ENCODE assay signal across 8 cellular contexts in the genomic region with DNA sequence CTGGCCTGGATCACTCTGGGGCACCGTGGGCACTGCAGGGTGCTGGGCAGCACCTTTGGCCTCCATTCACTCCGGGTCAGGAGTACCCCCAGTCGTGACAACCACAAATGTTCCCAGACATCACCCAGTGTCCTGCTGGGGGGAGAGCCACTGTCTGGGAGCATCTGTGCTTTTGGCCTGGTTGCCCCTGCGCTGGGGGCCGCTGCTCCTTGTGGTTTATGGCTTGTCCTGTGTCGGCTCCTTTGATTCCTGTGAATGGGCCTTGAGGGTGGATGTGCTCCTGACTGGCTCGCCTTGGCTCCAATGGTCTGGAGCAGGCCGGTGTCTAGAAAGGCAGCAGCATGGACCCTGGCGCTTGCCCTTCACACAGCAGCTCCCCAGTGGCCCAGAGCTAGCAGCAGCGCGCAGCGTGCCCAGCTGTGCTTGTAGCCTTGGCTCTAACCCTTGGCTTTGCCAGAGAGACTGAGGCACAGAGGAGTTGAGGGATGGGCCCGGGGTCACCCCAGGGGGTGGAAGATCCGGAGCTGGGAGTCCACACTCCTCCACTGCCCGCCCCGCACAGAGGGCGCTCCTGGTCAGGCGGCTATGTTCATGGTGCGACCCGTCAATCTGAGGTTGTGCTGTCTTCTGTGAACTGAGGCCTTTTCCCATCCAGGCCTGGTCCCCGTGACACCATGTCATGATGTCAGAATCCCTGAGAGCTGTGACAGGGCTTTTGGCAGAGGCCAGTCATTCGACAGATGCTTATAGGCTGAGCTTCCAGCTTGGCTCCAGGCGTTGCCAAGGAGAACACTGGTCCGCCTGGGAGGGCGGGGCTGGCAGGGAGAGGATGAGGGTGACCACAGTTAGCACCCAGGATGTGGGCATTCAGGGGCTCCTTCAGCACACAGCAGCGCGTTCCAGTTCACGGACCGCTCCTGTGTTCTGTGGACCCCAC. TPM values are rescaled to one million over a fixed set of nuclear protein-coding genes. Genes with fewer than 3 reads are reported as not detected.
A peak's percentile ranks its signal among the peaks of the same experiment; 100 is the strongest.
DNase-seq lines count a peak whose midpoint lies in the region; ATAC-seq and TF ChIP-seq lines count a peak whose summit lies in the region.

No MANE protein-coding gene starts in this region.

- 74 to 77% methylated on average over 28 to 29 of the region's 29 CpGs for WGBS in lung, 2 donors

- no peaks in the 10 kb centered on the region for H3K9me3 Mint-ChIP-seq in central memory CD8-positive, alpha-beta T cell

- no peaks in the 10 kb centered on the region for H3K27me3 Mint-ChIP-seq in central memory CD8-positive, alpha-beta T cell

- no peak for TF ChIP-seq POLR2A in uterus (IDR thresholded peaks at IDR 0.05)

- no peak overlapping the region for H3K4me3 ChIP-seq in lung
- H3K4me3 ChIP-seq in uterus, result no peak overlapping the region

- DNase-seq in activated gamma-delta T cell treated with Interleukin-2 at 50 U/mL for 16 hours (peak; percentile 43), activated gamma-delta T cell (lab: John Stamatoyannopoulos, UW) (no peak), lung (ENCODE audit: low spot score) (peak; percentile 42), uterus (no peak), NCI-H1092 treated with DMSO at 0.1 percent for 48 hours (lab: John Stamatoyannopoulos, UW) (no peak), NCI-H748 (lab: John Stamatoyannopoulos, UW; ENCODE audit: unreplicated experiment) (no peak)
- DNase-seq in central memory CD8-positive, alpha-beta T cell (ENCODE audit: low spot score in 2 of 2), result peak; percentile 29 to 37

- H3K36me3 ChIP-seq in lung (ENCODE audit: control insufficient read depth in 2 of 2, insufficient read depth in 2 of 2, low read length in 2 of 2) (peaks cover 0 to 16% of the 10 kb centered on the region in 2 donors), uterus (no peaks in the 10 kb centered on the region)

- peak overlapping the region; percentile 96 for H3K27ac Mint-ChIP-seq in central memory CD8-positive, alpha-beta T cell (ENCODE audit: low read depth)

- H3K27ac ChIP-seq in lung (ENCODE audit: low read depth in 1 of 2, low read length in 1 of 2) (peak overlapping the region; percentile 75 to 93), uterus (peak overlapping the region; percentile 6 to 25)

- H3K4me1 ChIP-seq in lung (ENCODE audit: control insufficient read depth in 2 of 2, insufficient read depth in 2 of 2, low read length in 2 of 2) (peaks cover 22 to 47% of the 10 kb centered on the region in 2 donors), uterus (peaks cover 9 to 54% of the 10 kb centered on the region in 2 donors)

- TF ChIP-seq CTCF in lung (IDR thresholded peaks at IDR 0.05; ENCODE audit: control extremely low read depth, extremely low read depth) (no peak), uterus (IDR thresholded peaks at IDR 0.05) (no peak)

- intact Hi-C loops in uterus (cut with DNase I; ENCODE audit: low total_unique reads), result no loop called here

- no peaks in the 10 kb centered on the region for H3K27me3 ChIP-seq in lung (ENCODE audit: control insufficient read depth, insufficient read depth)
- no peaks in the 10 kb centered on the region for H3K27me3 ChIP-seq in uterus

- H3K9me3 ChIP-seq in lung (ENCODE audit: control insufficient read depth in 2 of 2, insufficient read depth in 1 of 2, low read length in 1 of 2) (no peaks in the 10 kb centered on the region), uterus (no peaks in the 10 kb centered on the region)

- ATAC-seq in central memory CD8-positive, alpha-beta T cell (replicated peaks; ENCODE audit: extremely low read depth, poor library complexity, severe bottlenecking), result no peak
- no peak for ATAC-seq in lung (ENCODE audit: insufficient read depth, low FRiP score)
- ATAC-seq in HG02840 (IDR thresholded peaks at IDR 0.05; ENCODE audit: low FRiP score, unreplicated experiment), result no peak

- H3K36me3 Mint-ChIP-seq in central memory CD8-positive, alpha-beta T cell (ENCODE audit: insufficient read depth), result peaks cover 51% of the 10 kb centered on the region

- peak overlapping the region; percentile 94 for H3K4me3 Mint-ChIP-seq in central memory CD8-positive, alpha-beta T cell

- peaks cover 69% of the 10 kb centered on the region for H3K4me1 Mint-ChIP-seq in central memory CD8-positive, alpha-beta T cell

RNA-seq across cellular contexts. Expression of gene DAZAP1, which starts 4.1 kb away (rescaled TPM):
- total RNA-seq in lung (100 to 1,000 TPM in 1 of 2 donors, 10 to 100 TPM in 1; 61.4 to 125 TPM), uterus (100 to 1,000 TPM in 1 of 4 donors, 10 to 100 TPM in 1, 1 to 10 TPM in 2; 1.2 to 102 (median 23.8) TPM)
- 10 to 100 TPM; 77.3 to 82.8 TPM for polyA plus RNA-seq in lung

RNA-seq across cellular contexts. Expression of gene GAMT, which starts 10.2 kb away (rescaled TPM):
- total RNA-seq in lung, result 1 to 10 TPM; 7.1 to 8.6 TPM
- polyA plus RNA-seq in lung, result 1 to 10 TPM; 2.9 to 7.6 TPM
- total RNA-seq in uterus, result 10 to 100 TPM in 2 of 4 donors, 1 to 10 TPM in 2; 3.3 to 14.4 (median 8.4) TPM

RNA-seq across cellular contexts. Expression of gene RPS15, which starts 26.7 kb away (rescaled TPM):
- total RNA-seq in lung (1,000 to 10,000 TPM in 1 of 2 donors, 100 to 1,000 TPM in 1; 574 to 1,157 TPM), uterus (1,000 to 10,000 TPM in 3 of 4 donors, 100 to 1,000 TPM in 1; 648 to 5,728 (median 1,854) TPM)
- 1,000 to 10,000 TPM; 2,710 to 2,993 TPM for polyA plus RNA-seq in lung

RNA-seq across cellular contexts. Expression of gene NDUFS7, which starts 27.8 kb away (rescaled TPM):
- 100 to 1,000 TPM in 1 of 2 donors, 10 to 100 TPM in 1; 33.4 to 114 TPM for total RNA-seq in lung
- 100 to 1,000 TPM; 103 to 133 TPM for polyA plus RNA-seq in lung
- total RNA-seq in uterus, result 10 to 100 TPM; 39.2 to 65.5 (median 42.1) TPM

RNA-seq across cellular contexts. Expression of gene APC2, which starts 38.4 kb away (rescaled TPM):
- under 1 TPM; 0.15 to 0.37 TPM for total RNA-seq in lung
- under 1 TPM; 0.01 to 0.04 TPM for polyA plus RNA-seq in lung
- total RNA-seq in uterus, result 1 to 10 TPM in 1 of 4 donors, under 1 TPM in 2, not detected in 1; 0.12 to 3.5 (median 0.77) TPM

Comparison
In these comparisons a context has a peak if more than half of its experiments do, and no peak if none do; other contexts are left out.
1. DNase-seq: peak in activated gamma-delta T cell treated with Interleukin-2 at 50 U/mL for 16 hours (single experiment), central memory CD8-positive, alpha-beta T cell (2 of 2) and lung (single experiment); none in activated gamma-delta T cell (single experiment), uterus (0 of 2), NCI-H1092 treated with DMSO at 0.1 percent for 48 hours (single experiment) and NCI-H748 (single experiment).